ENCODE assay signal across 13 cellular contexts in the genomic region with DNA sequence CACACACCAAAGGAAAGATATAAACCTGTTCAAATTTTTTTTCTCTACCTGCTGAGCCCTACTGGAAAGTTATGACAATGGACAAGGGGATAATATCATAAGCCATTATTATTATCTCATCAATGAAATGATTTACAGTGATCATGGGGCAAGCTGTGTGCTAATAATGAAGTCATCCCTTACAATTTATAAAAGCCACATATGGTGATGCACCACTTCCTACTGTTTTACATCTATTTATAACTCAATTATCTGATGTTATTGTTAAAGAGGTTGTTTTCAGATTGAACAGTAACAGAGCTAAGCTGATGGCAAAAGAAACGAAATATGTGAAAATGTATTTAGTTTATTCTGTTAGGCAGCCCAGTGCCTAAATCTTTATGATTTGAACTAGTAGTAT.
A peak's percentile ranks its signal among the peaks of the same experiment; 100 is the strongest.
DNase-seq lines count a peak whose midpoint lies in the region; ATAC-seq and TF ChIP-seq lines count a peak whose summit lies in the region.
"Had no signal": no experiment of that assay in that cellular context is flagged by ENCODE, and none has a peak within 500 bp of the region (broad histone marks: within the 10 kb centered on the region; RNA-seq: fewer than 3 reads in every experiment).

No MANE protein-coding gene starts in this region.

- DNase-seq in left ventricle myocardium inferior (no peak), left ventricle myocardium superior (no peak), amniotic epithelial cell (ENCODE audit: low read depth) (peak; percentile 16), iris pigment epithelial cell (ENCODE audit: low read depth) (peak; percentile 41), upper lobe of right lung (no peak), occipital lobe (lab: John Stamatoyannopoulos, UW) (no peak), NCI-H69 (lab: John Stamatoyannopoulos, UW) (no peak)
- DNase-seq: activated CD8-positive, alpha-beta memory T cell treated with anti-CD3 and anti-CD28 coated beads for 24 hours; activated naive CD4-positive, alpha-beta T cell treated with Interleukin-2 at 50 U/mL for 16 hours; caudate nucleus; mesendoderm; NCI-H1092 had no signal

- H3K4me3 ChIP-seq in left ventricle myocardium inferior (peak overlapping the region; percentile 31), upper lobe of right lung (peak overlapping the region; percentile 30)

- H3K27me3 ChIP-seq in left ventricle myocardium inferior (ENCODE audit: low read depth) (no peaks in the 10 kb centered on the region), upper lobe of right lung (no peaks in the 10 kb centered on the region)

- ATAC-seq in left ventricle myocardium superior (no peak), upper lobe of right lung (no peak), HG02678 (IDR thresholded peaks at IDR 0.05; ENCODE audit: unreplicated experiment) (no peak)

- H3K27ac ChIP-seq in left ventricle myocardium inferior (replicated peaks) (no peak overlapping the region), upper lobe of right lung (no peak overlapping the region)

- TF ChIP-seq CTCF in left ventricle myocardium inferior (IDR thresholded peaks at IDR 0.05; ENCODE audit: borderline replicate concordance) (no peak), upper lobe of right lung (IDR thresholded peaks at IDR 0.05) (no peak)

- H3K9me3 ChIP-seq in left ventricle myocardium inferior (replicated peaks) (no peaks in the 10 kb centered on the region), upper lobe of right lung (no peaks in the 10 kb centered on the region)

- H3K4me1 ChIP-seq in left ventricle myocardium inferior (no peaks in the 10 kb centered on the region), upper lobe of right lung (no peaks in the 10 kb centered on the region)

- intact Hi-C loops in left ventricle myocardium inferior (cut with micrococcal nuclease) (no loop called here), left ventricle myocardium superior (cut with micrococcal nuclease) (no loop called here), upper lobe of right lung (cut with DNase I) (no loop called here)

- no peaks in the 10 kb centered on the region for H3K36me3 ChIP-seq in left ventricle myocardium inferior
- no peaks in the 10 kb centered on the region for H3K36me3 ChIP-seq in upper lobe of right lung

Comparison
In these comparisons a context has a peak if more than half of its experiments do, and no peak if none do; other contexts are left out.
1. DNase-seq: peak in amniotic epithelial cell (single experiment) and iris pigment epithelial cell (single experiment); none in left ventricle myocardium inferior (single experiment), left ventricle myocardium superior (single experiment), upper lobe of right lung (single experiment), occipital lobe (single experiment) and NCI-H69 (single experiment).